In the genomic region with DNA sequence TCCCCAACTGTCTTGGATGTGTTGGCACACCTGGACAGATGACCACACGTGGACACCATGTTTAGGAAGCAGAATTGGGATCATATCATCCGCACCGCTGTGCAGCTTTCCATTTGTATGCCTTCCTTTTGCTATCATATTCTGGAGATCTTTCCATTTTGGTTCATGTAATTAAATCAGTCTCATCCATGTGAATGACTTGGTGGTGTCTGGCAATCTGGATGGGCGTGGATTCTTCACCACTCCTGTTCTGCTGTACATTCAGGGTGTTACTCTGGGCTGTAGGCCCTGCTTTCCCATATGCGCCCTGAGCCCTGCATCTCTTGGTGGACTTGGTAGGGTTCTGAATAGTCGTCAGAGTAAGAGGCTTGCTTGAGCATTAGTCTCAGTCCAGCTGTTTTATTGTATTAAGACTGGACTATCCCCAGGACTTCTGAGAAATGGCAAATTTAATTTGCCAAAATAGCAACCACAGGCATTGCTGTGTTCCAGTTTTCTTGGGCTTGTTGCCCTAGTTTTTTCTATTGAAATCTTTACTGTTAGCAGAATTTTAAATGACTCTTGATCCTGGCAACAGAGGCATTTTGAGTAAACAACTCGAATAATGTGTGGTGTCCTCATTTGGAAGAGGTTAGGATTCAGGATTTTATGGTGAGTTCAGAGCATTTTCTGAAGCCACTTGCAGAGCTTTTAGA, we compare ENCODE assay signal across 11 cellular contexts. TPM values are rescaled to one million over a fixed set of nuclear protein-coding genes. Genes with fewer than 3 reads are reported as not detected.
A peak's percentile ranks its signal among the peaks of the same experiment; 100 is the strongest.
DNase-seq lines count a peak whose midpoint lies in the region; ATAC-seq, FAIRE-seq and TF ChIP-seq lines count a peak whose summit lies in the region.
"Had no signal": no experiment of that assay in that cellular context is flagged by ENCODE, and none has a peak within 500 bp of the region (broad histone marks: within the 10 kb centered on the region; RNA-seq: fewer than 3 reads in every experiment).

No MANE protein-coding gene starts in this region.

- BruUV-seq in endothelial cell of umbilical vein (replicated peaks; lab: Mats Ljungman, UMichigan) = no TSS peak

- H3K27ac ChIP-seq in ACC112 (ENCODE audit: low read depth, low read length) (peak overlapping the region; percentile 31), endothelial cell of umbilical vein (ENCODE audit: insufficient read depth, low read depth, low read length) (peak overlapping the region; percentile 60)

- intact Hi-C loops in endothelial cell of umbilical vein (cut with micrococcal nuclease) = no loop called here

- peak overlapping the region in 5 of 6 donors; percentile 7 to 93 (median 86) for H3K27ac Mint-ChIP-seq in naive B cell

- peaks cover under 1 to 3% (median 2%) of the 10 kb centered on the region in 7 donors for H3K9me3 Mint-ChIP-seq in naive B cell

- H3K4me1 Mint-ChIP-seq in naive B cell = peaks cover 69 to 80% (median 80%) of the 10 kb centered on the region in 3 donors

- no peak for TF ChIP-seq POLR2A in endothelial cell of umbilical vein (IDR thresholded peaks at IDR 0.05; ENCODE audit: low read depth, low read length)

- CTCF ChIA-PET in endothelial cell of umbilical vein (lab: Charles Lee) = interaction anchor here (0.6 to 1.2 kb wide), 3 partner anchors 15 to 836 kb away, joined by 3 read pairs; partner anchors contain the start of gene BANP

- H3K79me2 ChIP-seq in ACC112 (ENCODE audit: control insufficient read depth, insufficient read depth, low read length, unreplicated experiment) = peaks cover 66% of the 10 kb centered on the region
- peaks cover 55% of the 10 kb centered on the region for H3K79me2 ChIP-seq in endothelial cell of umbilical vein (ENCODE audit: control insufficient read depth, insufficient read depth, low read length)

- no peak for FAIRE-seq in endothelial cell of umbilical vein (lab: Jason Lieb, UNC)
- FAIRE-seq: small intestine had no signal

- POLR2A ChIA-PET in endothelial cell of umbilical vein (lab: Charles Lee) = no interaction called here

- H3K4me1 ChIP-seq in ACC112 (ENCODE audit: control insufficient read depth, insufficient read depth, low read length, unreplicated experiment) = peaks cover 38% of the 10 kb centered on the region
- peaks cover 32% of the 10 kb centered on the region for H3K4me1 ChIP-seq in endothelial cell of umbilical vein (ENCODE audit: control insufficient read depth, extremely low read depth, insufficient read depth, low read length)

- dilution Hi-C loops in endothelial cell of umbilical vein (cut with MboI; ENCODE audit: extremely low pct_ligation_motif_present, low sequenced_read_pairs) = no loop called here

- H3K27me3 Mint-ChIP-seq in naive B cell = no peaks in the 10 kb centered on the region
- H3K27me3 Mint-ChIP-seq: IgD-negative memory B cell had no signal

- H3K4me3 ChIP-seq in ACC112 (ENCODE audit: low read depth, low read length) = no peak overlapping the region
- no peak overlapping the region for H3K4me3 ChIP-seq in endothelial cell of umbilical vein (replicated peaks in 1 of 3; ENCODE audit: insufficient read depth in 1 of 3, low read depth in 1 of 3, low read length in 3 of 3)

- no peaks in the 10 kb centered on the region for H3K9me3 ChIP-seq in endothelial cell of umbilical vein (replicated peaks; ENCODE audit: control insufficient read depth, insufficient read depth, low read length)

- H3K9me1 ChIP-seq in endothelial cell of umbilical vein (replicated peaks; ENCODE audit: control insufficient read depth, extremely low read depth, insufficient read depth, low read length) = no peaks in the 10 kb centered on the region

- TF ChIP-seq CTCF in endothelial cell of umbilical vein (IDR thresholded peaks at IDR 0.05; ENCODE audit: extremely low read depth in 1 of 2, insufficient read depth in 1 of 2, low read depth in 1 of 2, low read length in 2 of 2) = no peak

- no peaks in the 10 kb centered on the region for H4K20me1 ChIP-seq in endothelial cell of umbilical vein (replicated peaks; ENCODE audit: control insufficient read depth, extremely low read depth, insufficient read depth, low read length)

- H3K9ac ChIP-seq in endothelial cell of umbilical vein (replicated peaks; ENCODE audit: extremely low read depth, insufficient read depth, low read length) = peak overlapping the region; percentile 53

- no peaks in the 10 kb centered on the region for H3K27me3 ChIP-seq in ACC112 (ENCODE audit: insufficient read depth, low read length)
- no peaks in the 10 kb centered on the region for H3K27me3 ChIP-seq in endothelial cell of umbilical vein (ENCODE audit: control insufficient read depth in 2 of 2, insufficient read depth in 2 of 2, low read length in 2 of 2)

- H3K4me3 Mint-ChIP-seq in naive B cell = peak overlapping the region in 7 of 8 donors; percentile 59 to 88 (median 79)

- ATAC-seq in naive B cell (ENCODE audit: low read depth in 2 of 2) (no peak), HG03159 (IDR thresholded peaks at IDR 0.05; ENCODE audit: unreplicated experiment) (no peak), HG03095 (IDR thresholded peaks at IDR 0.05; ENCODE audit: unreplicated experiment) (no peak)

- no peak overlapping the region for H3K4me2 ChIP-seq in endothelial cell of umbilical vein (ENCODE audit: insufficient read depth, low read length)

- H3K36me3 ChIP-seq in ACC112 (ENCODE audit: insufficient read depth, low read length) (0 out of 2 replicates have a peak, but pooled peaks cover 3% of the 10 kb centered on the region), endothelial cell of umbilical vein (ENCODE audit: control insufficient read depth in 2 of 2, extremely low read depth in 1 of 2, insufficient read depth in 2 of 2, low read length in 2 of 2) (no peaks in the 10 kb centered on the region)

- peaks cover 5 to 11% of the 10 kb centered on the region in 2 donors for H3K36me3 Mint-ChIP-seq in naive B cell

- H2AFZ ChIP-seq in ACC112 (ENCODE audit: low read length, unreplicated experiment) (peak overlapping the region; percentile 81), endothelial cell of umbilical vein (ENCODE audit: low read depth, low read length) (peak overlapping the region; percentile 84)

- peak; percentile 46 for DNase-seq in M059J (ENCODE audit: low read depth)
- DNase-seq in endothelial cell of umbilical vein (ENCODE audit: low read depth, low spot score) = peak; percentile 3
- no peak for DNase-seq in naive B cell
- no peak for DNase-seq in LoVo (ENCODE audit: low spot score)
- DNase-seq in NCI-H146 treated with DMSO at 0.1 percent for 48 hours (lab: John Stamatoyannopoulos, UW; ENCODE audit: unreplicated experiment) = no peak
- DNase-seq: SHP77 had no signal

TF ChIP-seq in endothelial cell of umbilical vein, 7 proteins besides CTCF, POLR2A, EP300 and RAD21:
- no peak for TF ChIP-seq POLR2AphosphoS5 (IDR thresholded peaks at IDR 0.05; ENCODE audit: insufficient read depth, low read depth, low read length)
- TF ChIP-seq, protein P1, sequence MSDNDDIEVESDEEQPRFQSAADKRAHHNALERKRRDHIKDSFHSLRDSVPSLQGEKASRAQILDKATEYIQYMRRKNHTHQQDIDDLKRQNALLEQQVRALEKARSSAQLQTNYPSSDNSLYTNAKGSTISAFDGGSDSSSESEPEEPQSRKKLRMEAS (IDR thresholded peaks at IDR 0.05; ENCODE audit: insufficient read depth, insufficient read length) = no peak
- no peak for TF ChIP-seq EZH2 (IDR thresholded peaks at IDR 0.05; ENCODE audit: borderline replicate concordance, low read depth, low read length, severe bottlenecking)
- TF ChIP-seq GATA2 (IDR thresholded peaks at IDR 0.05; ENCODE audit: insufficient read depth, insufficient read length, low read depth, low read length) = no peak
- no peak for TF ChIP-seq MYC (IDR thresholded peaks at IDR 0.05; ENCODE audit: low read depth, low read length)
- no peak for TF ChIP-seq JUN (IDR thresholded peaks at IDR 0.05; ENCODE audit: borderline replicate concordance, insufficient read depth, insufficient read length, low read depth)
- TF ChIP-seq FOS (IDR thresholded peaks at IDR 0.05; ENCODE audit: borderline replicate concordance, insufficient read depth, low read length) = no peak

RNA-seq across cellular contexts. Expression of gene BANP, which starts 14.9 kb away (rescaled TPM):
- 14.6 and 17.3 TPM in 2 replicates for total RNA-seq in M059J (2014; rRNA removed; shearing (Covaris generic))
- 33.2 and 33.8 TPM in 2 replicates for total RNA-seq in endothelial cell of umbilical vein
- polyA plus RNA-seq in endothelial cell of umbilical vein (22.4 and 25.2 TPM in 2 replicates), naive B cell (ENCODE audit: low read depth in 6 of 6) (10 to 100 TPM; 24.3 to 40.1 (median 28.5) TPM)
- 16.6 and 19.1 TPM in 2 replicates for polyA plus RNA-seq in endothelial cell of umbilical vein (2011; cell fraction: cytosol; rRNA removed)
- polyA plus RNA-seq in endothelial cell of umbilical vein (2011; cell fraction: nucleus; rRNA removed) = 49.9 and 54.5 TPM in 2 replicates
- polyA plus RNA-seq in endothelial cell of umbilical vein (2012) = 13.2 and 13.3 TPM in 2 replicates
- 28.2 and 31.3 TPM in 2 replicates for polyA minus RNA-seq in endothelial cell of umbilical vein
- polyA minus RNA-seq in endothelial cell of umbilical vein (2011; cell fraction: cytosol; rRNA and poly(A)+ RNA removed) = 25.3 TPM
- polyA minus RNA-seq in endothelial cell of umbilical vein (2011; cell fraction: nucleus; rRNA and poly(A)+ RNA removed) = 34.3 and 44.2 TPM in 2 replicates

RNA-seq across cellular contexts. Expression of gene CA5A, which starts 29.8 kb away (rescaled TPM):
- not detected in 2 replicates for total RNA-seq in M059J (2014; rRNA removed; shearing (Covaris generic))
- total RNA-seq in endothelial cell of umbilical vein = not detected in 2 replicates
- polyA plus RNA-seq in endothelial cell of umbilical vein (not detected in 2 replicates), naive B cell (ENCODE audit: low read depth in 6 of 6) (not detected)
- not detected in 2 replicates for polyA plus RNA-seq in endothelial cell of umbilical vein (2011; cell fraction: cytosol; rRNA removed)
- polyA plus RNA-seq in endothelial cell of umbilical vein (2011; cell fraction: nucleus; rRNA removed) = not detected in 2 replicates
- polyA plus RNA-seq in endothelial cell of umbilical vein (2012) = not detected in 2 replicates
- polyA minus RNA-seq in endothelial cell of umbilical vein = not detected in 2 replicates
- polyA minus RNA-seq in endothelial cell of umbilical vein (2011; cell fraction: cytosol; rRNA and poly(A)+ RNA removed) = not detected
- polyA minus RNA-seq in endothelial cell of umbilical vein (2011; cell fraction: nucleus; rRNA and poly(A)+ RNA removed) = not detected in 2 replicates
- polyA plus RNA-seq: IgD-negative memory B cell, small intestine had no signal

Comparison
In these comparisons a context has a peak if more than half of its experiments do, and no peak if none do; other contexts are left out.
1. DNase-seq: peak in M059J (single experiment) and endothelial cell of umbilical vein (single experiment); none in naive B cell (single experiment), LoVo (single experiment) and NCI-H146 treated with DMSO at 0.1 percent for 48 hours (single experiment).